In the genomic region with DNA sequence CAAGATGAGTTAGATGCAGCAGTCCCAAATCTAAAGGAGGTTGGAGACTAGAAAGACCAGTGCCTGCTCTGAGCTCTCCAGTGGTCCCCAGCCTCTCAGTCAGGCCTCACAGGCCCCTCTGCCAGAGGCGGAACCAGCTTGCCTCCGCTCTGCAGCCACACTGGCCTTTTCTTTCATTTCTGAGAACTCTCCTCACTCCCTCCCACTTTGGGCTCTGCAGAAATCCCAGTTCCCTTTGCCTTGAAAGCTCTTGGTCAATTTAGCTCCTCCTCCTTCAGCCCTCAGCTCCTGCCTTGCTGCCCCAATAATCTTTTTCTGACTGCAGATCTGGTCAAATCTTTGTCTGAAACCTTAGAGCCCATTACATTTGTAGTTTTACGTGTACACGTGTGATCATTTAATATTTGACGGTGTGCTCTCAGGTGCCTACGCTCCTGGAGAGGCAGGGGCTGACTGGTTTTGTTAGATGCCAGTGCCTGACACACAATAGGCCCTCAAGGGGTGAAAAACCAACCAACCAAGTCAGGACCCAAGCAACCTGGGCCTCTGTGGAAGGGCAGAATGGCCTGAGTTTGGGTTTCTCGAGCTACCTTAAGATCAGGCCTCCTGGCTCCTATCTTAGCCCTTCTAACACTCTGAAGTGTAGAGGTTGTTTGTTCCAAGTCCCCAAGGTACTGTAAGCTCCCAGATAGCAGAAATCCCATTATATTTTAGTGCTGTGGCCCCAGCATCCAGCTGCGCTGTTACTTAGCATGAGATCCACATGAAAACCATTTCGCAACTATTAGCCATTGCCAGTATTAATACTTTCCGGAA, we compare ENCODE assay signal across 8 cellular contexts. TPM values are rescaled to one million over a fixed set of nuclear protein-coding genes. Genes with fewer than 3 reads are reported as not detected.
DNase-seq lines count a peak whose midpoint lies in the region; ATAC-seq and TF ChIP-seq lines count a peak whose summit lies in the region.

No MANE protein-coding gene starts in this region.

- no peak overlapping the region for H2BK120ac ChIP-seq in mesendoderm (ENCODE audit: low read depth, low read length)

- peak; percentile 34 for DNase-seq in GM10248 (ENCODE audit: extremely low spot score)
- DNase-seq in NT2/D1 (ENCODE audit: low read depth, low spot score): no peak
- DNase-seq in mesendoderm: peak; percentile 75
- DNase-seq in NCI-H345 treated with DMSO at 0.1 percent for 48 hours (lab: John Stamatoyannopoulos, UW; ENCODE audit: unreplicated experiment): no peak

- peaks cover 29% of the 10 kb centered on the region for H3K79me2 ChIP-seq in mesendoderm (ENCODE audit: control insufficient read depth, insufficient read depth, low read length)

- peak overlapping the region; percentile 78 for H3K4me3 ChIP-seq in NT2/D1 (ENCODE audit: insufficient read length, low read depth)
- peak overlapping the region; percentile 92 for H3K4me3 ChIP-seq in ectodermal cell (ENCODE audit: insufficient read depth, low read depth, low read length)
- H3K4me3 ChIP-seq in mesendoderm (ENCODE audit: low read length): no peak overlapping the region
- H3K4me3 ChIP-seq in urinary bladder (ENCODE audit: low read depth, low read length): peak overlapping the region; percentile 48

- H3K4ac ChIP-seq in mesendoderm (ENCODE audit: low read depth, low read length): no peak overlapping the region

- H3K23ac ChIP-seq in mesendoderm (ENCODE audit: low read length): no peak overlapping the region

- H3K56ac ChIP-seq in mesendoderm (ENCODE audit: low read length): peak overlapping the region; percentile 82

- CTCF ChIA-PET in GM10248 (lab: Yijun Ruan, JAX): interaction anchor here (0.7 to 2.4 kb wide), 10 partner anchors 9 to 1994 kb away, joined by 3 to 10 read pairs (median 4); no protein-coding TSS in a partner anchor

- H2AK5ac ChIP-seq in mesendoderm (ENCODE audit: low read length): peak overlapping the region; percentile 22

- H3K27ac ChIP-seq in ectodermal cell (ENCODE audit: insufficient read depth, low read depth, low read length, poor library complexity, severe bottlenecking): peak overlapping the region; percentile 67
- H3K27ac ChIP-seq in mesendoderm (ENCODE audit: low read depth, low read length): peak overlapping the region; percentile 56
- H3K27ac ChIP-seq in urinary bladder (ENCODE audit: low read depth): peak overlapping the region; percentile 66

- WGBS in ectodermal cell, 2 experiments: 67 to 68% methylated on average over 9 to 10 of the region's 10 CpGs
- WGBS in mesendoderm (ENCODE audit: extremely low coverage, insufficient coverage, low lambda C conversion rate): no CpG with 5 or more reads among the region's 10 CpGs
- 72% methylated on average over 10 of the region's 10 CpGs for WGBS in urinary bladder

- H3K36me3 ChIP-seq in NT2/D1 (ENCODE audit: insufficient read depth, insufficient read length, low read length): peaks cover 9% of the 10 kb centered on the region
- no peaks in the 10 kb centered on the region for H3K36me3 ChIP-seq in ectodermal cell (ENCODE audit: control insufficient read depth, insufficient read depth, low read length)
- no peaks in the 10 kb centered on the region for H3K36me3 ChIP-seq in mesendoderm (ENCODE audit: control insufficient read depth, insufficient read depth, low read length)
- no peaks in the 10 kb centered on the region for H3K36me3 ChIP-seq in urinary bladder (ENCODE audit: insufficient read depth)

- peak overlapping the region; percentile 54 for H3K18ac ChIP-seq in mesendoderm (ENCODE audit: low read length)

- H2BK15ac ChIP-seq in mesendoderm (replicated peaks; ENCODE audit: low read depth): no peak overlapping the region

- peak overlapping the region; percentile 23 for H3K4me2 ChIP-seq in mesendoderm (ENCODE audit: low read length)

- no peak overlapping the region for H4K5ac ChIP-seq in mesendoderm (ENCODE audit: low read length)

- ATAC-seq in GM18873 (IDR thresholded peaks at IDR 0.05; ENCODE audit: low FRiP score, unreplicated experiment) (no peak), HG03442 (IDR thresholded peaks at IDR 0.05; ENCODE audit: unreplicated experiment) (no peak)

- POLR2A ChIA-PET in GM10248 (lab: Yijun Ruan, JAX): interaction anchor here (0.5 kb wide), 1 partner anchor 128 kb away, joined by 4 read pairs; no protein-coding TSS in a partner anchor

- peak overlapping the region; percentile 37 for H2BK5ac ChIP-seq in mesendoderm (ENCODE audit: low read length)

- no peak for TF ChIP-seq CTCF in GM10248 (IDR thresholded peaks at IDR 0.05; ENCODE audit: control extremely low read depth, extremely low read depth, low read depth, missing control alignments)

- peaks cover 8% of the 10 kb centered on the region for H3K4me1 ChIP-seq in NT2/D1 (ENCODE audit: insufficient read depth, insufficient read length)
- peaks cover 31% of the 10 kb centered on the region for H3K4me1 ChIP-seq in ectodermal cell (ENCODE audit: control insufficient read depth, insufficient read depth, low read length)
- H3K4me1 ChIP-seq in mesendoderm (ENCODE audit: control insufficient read depth, low read depth, low read length): peaks cover 7% of the 10 kb centered on the region
- no peaks in the 10 kb centered on the region for H3K4me1 ChIP-seq in urinary bladder (ENCODE audit: insufficient read depth)

- peaks cover 4% of the 10 kb centered on the region for H3K79me1 ChIP-seq in mesendoderm (ENCODE audit: low read length)

- H3K27me3 ChIP-seq in NT2/D1 (ENCODE audit: insufficient read depth, insufficient read length) (no peaks in the 10 kb centered on the region), ectodermal cell (ENCODE audit: control insufficient read depth, insufficient read depth, low read length, poor library complexity, severe bottlenecking) (no peaks in the 10 kb centered on the region), mesendoderm (ENCODE audit: insufficient read depth, low read length, poor library complexity) (no peaks in the 10 kb centered on the region)

- no peak overlapping the region for H4K8ac ChIP-seq in mesendoderm (ENCODE audit: low read depth, low read length)

- H3K9me3 ChIP-seq in NT2/D1 (ENCODE audit: insufficient read depth, low read length) (no peaks in the 10 kb centered on the region), ectodermal cell (ENCODE audit: control insufficient read depth, low read length) (no peaks in the 10 kb centered on the region)

- H3K9ac ChIP-seq in NT2/D1 (ENCODE audit: insufficient read length, low read depth): peak overlapping the region; percentile 88
- H3K9ac ChIP-seq in mesendoderm (ENCODE audit: low read length): peak overlapping the region; percentile 52

RNA-seq across cellular contexts. Expression of a gene that starts 1.1 kb away (rescaled TPM):
- polyA plus RNA-seq in ectodermal cell (2013, experiment 1 of 4): 48.2 TPM
- polyA plus RNA-seq in ectodermal cell (2013, experiment 2 of 4): 42.7 TPM
- 35.4 TPM for polyA plus RNA-seq in ectodermal cell (2013, experiment 3 of 4)
- polyA plus RNA-seq in ectodermal cell (2013, experiment 4 of 4): 38.2 TPM
- 40.3 TPM for polyA plus RNA-seq in mesendoderm (2013, experiment 1 of 2)
- 39.3 TPM for polyA plus RNA-seq in mesendoderm (2013, experiment 2 of 2)
- 103 TPM for total RNA-seq in urinary bladder
- polyA plus RNA-seq in urinary bladder: 46.4 TPM

Comparison
In these comparisons a context has a peak if more than half of its experiments do, and no peak if none do; other contexts are left out.
1. DNase-seq: peak in GM10248 (single experiment) and mesendoderm (single experiment); none in NT2/D1 (single experiment) and NCI-H345 treated with DMSO at 0.1 percent for 48 hours (single experiment).
2. Peak in every context shown above with its lines, with median percentiles within 50 percentile points of each other: H3K27ac ChIP-seq.